9 cellular contexts compared by ENCODE assay signal in genomic region chr6:111096246-111096645, GRCh38. TPM values are rescaled to one million over a fixed set of nuclear protein-coding genes. Genes with fewer than 3 reads are reported as not detected.
DNase-seq lines count a peak whose midpoint lies in the region; ATAC-seq and TF ChIP-seq lines count a peak whose summit lies in the region.
"Had no signal": no experiment of that assay in that cellular context is flagged by ENCODE, and none has a peak within 500 bp of the region (broad histone marks: within the 10 kb centered on the region; RNA-seq: fewer than 3 reads in every experiment).

No MANE protein-coding gene starts in this region.

- in situ Hi-C loops in brain microvascular endothelial cell (cut with HindIII; ENCODE audit: low pct_ligation_motif_present, low sequenced_read_pairs): no loop called here

- TF ChIP-seq CTCF in brain microvascular endothelial cell (IDR thresholded peaks at IDR 0.05; ENCODE audit: low read depth, low read length, missing control alignments): no peak

- ATAC-seq in left lobe of liver (peak; percentile 84), GM21786 (IDR thresholded peaks at IDR 0.05; ENCODE audit: unreplicated experiment) (no peak), GM19463 (IDR thresholded peaks at IDR 0.05; ENCODE audit: unreplicated experiment) (no peak)

- DNase-seq in COR-L47 (lab: John Stamatoyannopoulos, UW) (peak; percentile 79), NCI-H146 treated with DMSO at 0.1 percent for 48 hours (lab: John Stamatoyannopoulos, UW; ENCODE audit: unreplicated experiment) (peak; percentile 41), left lobe of liver (ENCODE audit: low spot score) (peak; percentile 76), iPS-NIHi7 (ENCODE audit: extremely low spot score) (no peak), brain microvascular endothelial cell (no peak)
- DNase-seq in activated CD4-positive, alpha-beta T cell treated with anti-CD3 and anti-CD28 coated beads, Interleukin-2, amount 50 U/mL, for 4 hours: peak; percentile 29 to 31

- H3K27me3 ChIP-seq in brain microvascular endothelial cell (replicated peaks): peaks cover 8% of the 10 kb centered on the region

- H3K4me3 ChIP-seq in brain microvascular endothelial cell (ENCODE audit: low read depth, low read length): no peak overlapping the region
- H3K4me3 ChIP-seq: smooth muscle cell had no signal

- no peak overlapping the region for H3K27ac ChIP-seq in brain microvascular endothelial cell

- no peaks in the 10 kb centered on the region for H3K36me3 ChIP-seq in brain microvascular endothelial cell (replicated peaks)

RNA-seq across cellular contexts. Expression of gene SLC16A10, which starts 8.9 kb away (rescaled TPM):
- 14.9 TPM for total RNA-seq in left lobe of liver

Comparison
In these comparisons a context has a peak if more than half of its experiments do, and no peak if none do; other contexts are left out.
1. DNase-seq: peak in COR-L47 (single experiment), NCI-H146 treated with DMSO at 0.1 percent for 48 hours (single experiment), activated CD4-positive, alpha-beta T cell treated with anti-CD3 and anti-CD28 coated beads, Interleukin-2, amount 50 U/mL, for 4 hours (2 of 2) and left lobe of liver (single experiment); none in iPS-NIHi7 (single experiment) and brain microvascular endothelial cell (single experiment).